26 cellular contexts compared by ENCODE assay signal in genomic region chr20:19876828-19877227, GRCh38.
DNase-seq lines count a peak whose midpoint lies in the region; ATAC-seq and TF ChIP-seq lines count a peak whose summit lies in the region.
"Had no signal": no experiment of that assay in that cellular context is flagged by ENCODE, and none has a peak within 500 bp of the region (broad histone marks: within the 10 kb centered on the region; RNA-seq: fewer than 3 reads in every experiment).

No MANE protein-coding gene starts in this region.

- H3K27me3 ChIP-seq in IMR-90 (ENCODE audit: control insufficient read depth, insufficient read depth, low read length): no peaks in the 10 kb centered on the region
- no peaks in the 10 kb centered on the region for H3K27me3 ChIP-seq in ascending aorta
- no peaks in the 10 kb centered on the region for H3K27me3 ChIP-seq in transverse colon
- H3K27me3 ChIP-seq: BLaER1, brain microvascular endothelial cell, MG63 had no signal

- peaks cover 5% of the 10 kb centered on the region for H3K9me3 Mint-ChIP-seq in mesothelial cell of epicardium
- H3K9me3 Mint-ChIP-seq: T-helper 2 cell treated with Interferon-gamma antibody and Interleukin-4, amounts not matched to agents 5 μg/mL and 100 μg/mL, for 36 hours had no signal

- H3K79me1 ChIP-seq in IMR-90 (ENCODE audit: low read depth in 1 of 2, low read length in 2 of 2): peaks cover 8 to 37% of the 10 kb centered on the region in 2 experiments

- peaks cover 26% of the 10 kb centered on the region for H3K4me1 ChIP-seq in IMR-90 (ENCODE audit: control insufficient read depth, insufficient read depth, low read length)
- peaks cover 0 to 3% of the 10 kb centered on the region in 2 donors for H3K4me1 ChIP-seq in ascending aorta
- peaks cover 6 to 41% (median 15%) of the 10 kb centered on the region in 4 donors for H3K4me1 ChIP-seq in transverse colon
- H3K4me1 ChIP-seq in mucosa of descending colon (ENCODE audit: low read depth): peaks cover 16% of the 10 kb centered on the region

- peak overlapping the region; percentile 23 for H3K14ac ChIP-seq in IMR-90 (replicated peaks; ENCODE audit: low read depth, low read length)

- no CpG with 5 or more reads among the region's 3 CpGs for WGBS in IMR-90 (ENCODE audit: extremely low coverage in 2 of 2, insufficient read length in 1 of 2), 2 experiments
- 83 to 100% methylated on average over 2 to 3 of the region's 3 CpGs for WGBS in transverse colon (ENCODE audit: low coverage in 1 of 2), 2 donors

- H2AFZ ChIP-seq in IMR-90 (replicated peaks; ENCODE audit: low read length, poor library complexity): no peak overlapping the region

- H3K18ac ChIP-seq in IMR-90 (ENCODE audit: low read depth, low read length): peak overlapping the region; percentile 94; the same call in 1 of the 2 replicates

- H2BK120ac ChIP-seq in IMR-90 (ENCODE audit: low read depth, low read length): peak overlapping the region; percentile 74

- peak overlapping the region; percentile 96; the same call in 1 of the 2 replicates for H4K5ac ChIP-seq in IMR-90 (ENCODE audit: low read depth, low read length)

- peaks cover 7% of the 10 kb centered on the region for H3K36me3 ChIP-seq in IMR-90 (ENCODE audit: control insufficient read depth, insufficient read depth, low read length)
- H3K36me3 ChIP-seq in ascending aorta: peaks cover 6 to 9% of the 10 kb centered on the region in 2 donors
- H3K36me3 ChIP-seq in transverse colon: no peaks in the 10 kb centered on the region
- H3K36me3 ChIP-seq in mucosa of descending colon (ENCODE audit: low read depth): no peaks in the 10 kb centered on the region
- H3K36me3 ChIP-seq: brain microvascular endothelial cell, MG63 had no signal

- H3K27ac ChIP-seq in IMR-90 (ENCODE audit: insufficient read depth, low read length): no peak overlapping the region
- peak overlapping the region; percentile 60 to 71 for H3K27ac ChIP-seq in ascending aorta
- H3K27ac ChIP-seq in transverse colon: peak overlapping the region in 3 of 4 donors; percentile 49 to 60 (median 55)
- H3K27ac ChIP-seq: BLaER1, KMS-11 had no signal

- no peaks in the 10 kb centered on the region for H3K27me3 Mint-ChIP-seq in mesothelial cell of epicardium (ENCODE audit: low read depth)

- POLR2A ChIA-PET in IMR-90 (lab: Charles Lee; ENCODE audit: unreplicated experiment): interaction anchor here (0.6 kb wide), 1 partner anchor 98 kb away, joined by 10 read pairs; no protein-coding TSS in a partner anchor

- in situ Hi-C loops in IMR-90 (cut with MboI; ENCODE audit: low sequenced_read_pairs) (no loop called here), transverse colon (cut with MboI; ENCODE audit: low pct_ligation_motif_present in 1 of 4, low pct_unique_long_range_greater_than_20kb in 1 of 4, low sequenced_read_pairs in 3 of 4) (loop anchor here in 1 of 4 donors (25.0 kb wide), 1 partner anchor 90 kb away; no protein-coding TSS in a partner anchor)

- H2BK20ac ChIP-seq in IMR-90 (ENCODE audit: low read depth, low read length): peak overlapping the region; percentile 79

- H2BK5ac ChIP-seq in IMR-90 (ENCODE audit: low read depth, low read length, poor library complexity, severe bottlenecking): peak overlapping the region; percentile 77

- H3K9me3 ChIP-seq in IMR-90 (ENCODE audit: control insufficient read depth, insufficient read depth, low read length): peaks cover 4% of the 10 kb centered on the region; the same call in 1 of the 2 replicates
- no peaks in the 10 kb centered on the region for H3K9me3 ChIP-seq in ascending aorta
- H3K9me3 ChIP-seq in transverse colon: no peaks in the 10 kb centered on the region
- H3K9me3 ChIP-seq in mucosa of descending colon: no peaks in the 10 kb centered on the region
- H3K9me3 ChIP-seq: MG63 had no signal

- peaks cover 17% of the 10 kb centered on the region for H3K9me1 ChIP-seq in IMR-90 (ENCODE audit: insufficient read depth, low read length)

- dilution Hi-C loops in IMR-90 (cut with HindIII; ENCODE audit: low sequenced_read_pairs, unreplicated experiment): no loop called here

- H3K27ac Mint-ChIP-seq in mesothelial cell of epicardium: peak overlapping the region; percentile 69
- H3K27ac Mint-ChIP-seq: activated CD4-positive, alpha-beta memory T cell treated with anti-CD3 and anti-CD28 coated beads for 36 hours; activated naive CD4-positive, alpha-beta T cell treated with anti-CD3 and anti-CD28 coated beads for 36 hours; naive thymus-derived CD8-positive, alpha-beta T cell; stimulated activated naive B cell treated with anti-CD40 and anti-IgM and Interleukin-4, amounts not matched to agents 10 μg/mL and 1 μg/mL and 100 μg/mL, for 72 hours; T-helper 2 cell treated with Interferon-gamma antibody and Interleukin-4, amounts not matched to agents 5 μg/mL and 100 μg/mL, for 36 hours had no signal

- peak overlapping the region; percentile 30 for H3K4ac ChIP-seq in IMR-90 (ENCODE audit: low read depth, low read length)

- H2BK15ac ChIP-seq in IMR-90 (ENCODE audit: low read depth, low read length): peak overlapping the region; percentile 51; the same call in 2 of the 3 replicates

- no peak for ATAC-seq in IMR-90 (ENCODE audit: low read depth)
- ATAC-seq in mucosa of descending colon: no peak
- ATAC-seq in GM21576 (IDR thresholded peaks at IDR 0.05; ENCODE audit: unreplicated experiment): no peak
- ATAC-seq: left lobe of liver; naive thymus-derived CD8-positive, alpha-beta T cell; PC-3; stimulated activated naive B cell treated with anti-CD40 and anti-IgM and Interleukin-4, amounts not matched to agents 10 μg/mL and 1 μg/mL and 100 μg/mL, for 72 hours had no signal

- intact Hi-C loops in IMR-90 (cut with micrococcal nuclease): no loop called here
- intact Hi-C loops in ascending aorta (cut with DNase I): no loop called here
- intact Hi-C loops in transverse colon (cut with DNase I; ENCODE audit: low total_unique reads): no loop called here
- intact Hi-C loops in mucosa of descending colon (cut with DNase I, micrococcal nuclease): no loop called here

- TF ChIP-seq CTCF in IMR-90 (conservative IDR thresholded peaks at IDR 0.05; ENCODE audit: low read depth, low read length): no peak
- no peak for TF ChIP-seq CTCF in ascending aorta (IDR thresholded peaks at IDR 0.05)
- TF ChIP-seq CTCF in mesothelial cell of epicardium (IDR thresholded peaks at IDR 0.05; ENCODE audit: unreplicated experiment): no peak
- TF ChIP-seq CTCF in transverse colon (IDR thresholded peaks at IDR 0.05): no peak
- no peak for TF ChIP-seq CTCF in mucosa of descending colon (IDR thresholded peaks at IDR 0.05)

- TF ChIP-seq POLR2A in IMR-90 (IDR thresholded peaks at IDR 0.05; ENCODE audit: low read depth, low read length): no peak
- no peak for TF ChIP-seq POLR2A in transverse colon (IDR thresholded peaks at IDR 0.05)

- H3K4me3 Mint-ChIP-seq in mesothelial cell of epicardium: no peak overlapping the region
- H3K4me3 Mint-ChIP-seq: activated CD4-positive, alpha-beta memory T cell treated with anti-CD3 and anti-CD28 coated beads for 36 hours; activated naive CD4-positive, alpha-beta T cell treated with anti-CD3 and anti-CD28 coated beads for 36 hours; naive thymus-derived CD8-positive, alpha-beta T cell; stimulated activated naive B cell treated with anti-CD40 and anti-IgM and Interleukin-4, amounts not matched to agents 10 μg/mL and 1 μg/mL and 100 μg/mL, for 72 hours; T-helper 2 cell treated with Interferon-gamma antibody and Interleukin-4, amounts not matched to agents 5 μg/mL and 100 μg/mL, for 36 hours had no signal

- H2AK9ac ChIP-seq in IMR-90 (replicated peaks; ENCODE audit: low read depth, low read length, poor library complexity): no peak overlapping the region

- H3K56ac ChIP-seq in IMR-90 (ENCODE audit: extremely low read depth, insufficient read depth, low read length): peak overlapping the region; percentile 37; the same call in 1 of the 2 replicates

- no peak for TF ChIP-seq RAD21 in IMR-90 (IDR thresholded peaks at IDR 0.05; ENCODE audit: low read length)

- peaks cover 39% of the 10 kb centered on the region for H3K36me3 Mint-ChIP-seq in mesothelial cell of epicardium
- H3K36me3 Mint-ChIP-seq: activated CD4-positive, alpha-beta memory T cell treated with anti-CD3 and anti-CD28 coated beads for 36 hours; naive thymus-derived CD8-positive, alpha-beta T cell had no signal

- 0 out of 2 replicates have a peak overlapping the region, but pooled peaks have one; percentile 30 for H3K9ac ChIP-seq in IMR-90 (ENCODE audit: low read depth, low read length)
- H3K9ac ChIP-seq: BLaER1, KMS-11 had no signal

- no TSS peak for BruUV-seq in IMR-90 (replicated peaks; lab: Mats Ljungman, UMichigan)

- CTCF ChIA-PET in IMR-90 (lab: Yijun Ruan, JAX): no interaction called here

- H3K4me1 Mint-ChIP-seq in mesothelial cell of epicardium: peaks cover 9% of the 10 kb centered on the region

- H2AK5ac ChIP-seq in IMR-90 (ENCODE audit: low read depth, low read length): peak overlapping the region; percentile 83

- no peak for TF ChIP-seq EP300 in transverse colon (IDR thresholded peaks at IDR 0.05; ENCODE audit: low read depth)

- H4K8ac ChIP-seq in IMR-90 (ENCODE audit: low read depth in 2 of 2, low read length in 2 of 2): peak overlapping the region; percentile 4 to 6; a peak in 3 of 4 replicates

- H3K4me3 ChIP-seq in IMR-90 (ENCODE audit: insufficient read depth, low read depth, low read length) (no peak overlapping the region), ascending aorta (no peak overlapping the region), transverse colon (no peak overlapping the region), mucosa of descending colon (no peak overlapping the region)
- H3K4me3 ChIP-seq: BLaER1, MG63 had no signal

- no peak overlapping the region for H3K4me2 ChIP-seq in IMR-90 (ENCODE audit: low read depth, low read length)
- H3K4me2 ChIP-seq: KMS-11 had no signal

- H3K23ac ChIP-seq in IMR-90 (ENCODE audit: low read depth, low read length): peak overlapping the region; percentile 13; the same call in 1 of the 2 replicates

- no peaks in the 10 kb centered on the region; the same call in 1 of the 2 replicates for H4K20me1 ChIP-seq in IMR-90 (ENCODE audit: insufficient read depth, low read length)
- H4K20me1 ChIP-seq: BLaER1 had no signal

- peak overlapping the region; percentile 86 for H4K91ac ChIP-seq in IMR-90 (ENCODE audit: insufficient read depth, low read depth, low read length)

- DNase-seq in IMR-90: no peak
- DNase-seq in ascending aorta (ENCODE audit: low spot score in 2 of 2): no peak
- DNase-seq in mesothelial cell of epicardium (ENCODE audit: low spot score in 2 of 2, unreplicated experiment in 2 of 2): no peak
- DNase-seq in transverse colon: no peak
- DNase-seq in mucosa of descending colon: no peak
- DNase-seq in H4 (ENCODE audit: low spot score): no peak
- DNase-seq: activated CD4-positive, alpha-beta memory T cell treated with anti-CD3 and anti-CD28 coated beads for 36 hours; activated CD4-positive, CD25-positive, alpha-beta regulatory T cell treated with anti-CD3 and anti-CD28 coated beads, Interleukin-2, amount 50 U/mL, for 72 hours; activated naive CD4-positive, alpha-beta T cell treated with anti-CD3 and anti-CD28 coated beads for 36 hours; brain microvascular endothelial cell; H7; MG63; naive thymus-derived CD8-positive, alpha-beta T cell; NCI-H1105 treated with DMSO at 0.1 percent for 48 hours; NCI-H1930; NCI-H526; NK-92 treated with Interleukin-12 subunit alpha and Interleukin-12 subunit beta, amount 100 ng/mL, for 24 hours; nucleus accumbens; PC-3; SHP77; stimulated activated naive B cell treated with anti-CD40 and anti-IgM and Interleukin-4, amounts not matched to agents 10 μg/mL and 1 μg/mL and 100 μg/mL, for 72 hours had no signal
